In the genomic region with DNA sequence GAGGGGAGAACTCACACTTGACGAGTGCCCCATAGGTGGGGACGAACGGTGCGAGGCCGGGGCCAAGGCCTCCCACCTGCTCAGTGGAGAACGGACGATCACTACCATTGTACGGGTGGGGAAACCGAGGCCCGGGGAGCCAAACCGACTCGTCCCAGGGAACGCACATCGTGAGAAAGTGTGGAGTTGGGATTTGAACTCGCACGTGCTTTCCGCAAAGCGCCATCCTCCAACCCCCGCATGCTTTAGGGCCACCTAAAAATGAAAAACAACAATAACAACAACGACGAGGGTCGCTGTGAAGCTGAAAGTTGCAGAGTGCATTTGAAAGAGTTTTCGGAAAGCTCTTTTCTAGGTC, we compare ENCODE assay signal across 8 cellular contexts. TPM values are rescaled to one million over a fixed set of nuclear protein-coding genes. Genes with fewer than 3 reads are reported as not detected.
DNase-seq lines count a peak whose midpoint lies in the region; ATAC-seq and TF ChIP-seq lines count a peak whose summit lies in the region.

No MANE protein-coding gene starts in this region.

- WGBS in heart left ventricle, 4 donors: 0 to 2% (median 1%) methylated on average over 15 to 23 of the region's 23 CpGs
- WGBS in mammary epithelial cell (ENCODE audit: low coverage, missing lambda C conversion rate): 2% methylated on average over 13 of the region's 23 CpGs
- WGBS in mesenchymal stem cell: 5% methylated on average over 13 of the region's 23 CpGs

- H3K4me1 ChIP-seq in heart left ventricle: peaks cover 0 to 51% (median 32%) of the 10 kb centered on the region in 12 donors
- H3K4me1 ChIP-seq in mammary epithelial cell (ENCODE audit: insufficient read depth, low read length): peaks cover 35% of the 10 kb centered on the region
- H3K4me1 ChIP-seq in mesenchymal stem cell (ENCODE audit: control insufficient read depth, insufficient read depth, low read depth, low read length): peaks cover 24% of the 10 kb centered on the region
- peaks cover 46% of the 10 kb centered on the region for H3K4me1 ChIP-seq in vagina

- no peak overlapping the region for H2BK5ac ChIP-seq in mesenchymal stem cell (ENCODE audit: low read depth, low read length, poor library complexity, severe bottlenecking)

- H3K23ac ChIP-seq in mesenchymal stem cell (ENCODE audit: low read length in 2 of 2): no peak overlapping the region

- peak overlapping the region; percentile 94 for H4K91ac ChIP-seq in mesenchymal stem cell (ENCODE audit: low read length)

- H3K4ac ChIP-seq in mesenchymal stem cell (ENCODE audit: low read depth in 1 of 2, low read length in 2 of 2): peak overlapping the region; percentile 89 to 91

- intact Hi-C loops in heart left ventricle (cut with DNase I) (loop anchor here in 4 of 10 donors (5.0 kb wide), 3 partner anchors 49 to 194 kb away; a partner anchor contains a TSS), cardiac septum (cut with DNase I) (loop anchor here (5.0 kb wide), 1 partner anchor 74 kb away; a partner anchor contains a TSS), mammary epithelial cell (cut with micrococcal nuclease) (loop anchor here (1.0 kb wide), 1 partner anchor 10 kb away; no protein-coding TSS in a partner anchor), vagina (cut with DNase I) (loop anchor here (5.0 kb wide), 1 partner anchor 74 kb away; a partner anchor contains a TSS)

- H2AFZ ChIP-seq in mammary epithelial cell (ENCODE audit: low read depth, low read length) (peak overlapping the region; percentile 85), mesenchymal stem cell (ENCODE audit: low read depth, low read length) (peak overlapping the region; percentile 49)

- H3K79me2 ChIP-seq in mammary epithelial cell (ENCODE audit: insufficient read depth, low read length): peaks cover 45% of the 10 kb centered on the region

- peak overlapping the region; percentile 93 for H4K8ac ChIP-seq in mesenchymal stem cell (ENCODE audit: low read length)

- CTCF ChIA-PET in mammary epithelial cell (lab: Charles Lee; ENCODE audit: low non-redundant PET): no interaction called here

- no peaks in the 10 kb centered on the region for H4K20me1 ChIP-seq in mammary epithelial cell (ENCODE audit: insufficient read depth, low read length)

- peak overlapping the region; percentile 85 for H2BK120ac ChIP-seq in mesenchymal stem cell (ENCODE audit: low read depth, low read length)

- peak overlapping the region; percentile 89 to 90 for H3K18ac ChIP-seq in mesenchymal stem cell (ENCODE audit: low read depth in 1 of 2, low read length in 2 of 2)

- H3K79me1 ChIP-seq in mesenchymal stem cell (replicated peaks; ENCODE audit: low read length, poor library complexity, severe bottlenecking): peaks cover 19% of the 10 kb centered on the region

- peak overlapping the region; percentile 92 for H2BK15ac ChIP-seq in mesenchymal stem cell (ENCODE audit: low read depth, poor library complexity, severe bottlenecking)

- H3K27ac ChIP-seq in heart left ventricle: peak overlapping the region; percentile 83 to 98 (median 93)
- H3K27ac ChIP-seq in mammary epithelial cell (ENCODE audit: insufficient read depth, low read depth, low read length): peak overlapping the region; percentile 62
- no peak overlapping the region for H3K27ac ChIP-seq in mesenchymal stem cell (ENCODE audit: low read length, poor library complexity, severe bottlenecking)
- peak overlapping the region; percentile 78 for H3K27ac ChIP-seq in vagina

- H3K4me2 ChIP-seq in mammary epithelial cell (ENCODE audit: insufficient read depth, low read depth, low read length): peak overlapping the region; percentile 80
- peak overlapping the region; percentile 72 for H3K4me2 ChIP-seq in mesenchymal stem cell (ENCODE audit: low read length, poor library complexity, severe bottlenecking)

- TF ChIP-seq POLR2A in heart left ventricle (IDR thresholded peaks at IDR 0.05) (no peak), vagina (IDR thresholded peaks at IDR 0.05) (no peak)

- TSS peak; percentile 36 for BruUV-seq in mammary epithelial cell (replicated peaks; lab: Mats Ljungman, UMichigan)

- H2BK12ac ChIP-seq in mesenchymal stem cell (ENCODE audit: low read length in 2 of 2): peak overlapping the region in 1 of 2 experiments; percentile 21

- peaks cover 0 to 10% (median 0%) of the 10 kb centered on the region in 9 donors for H3K36me3 ChIP-seq in heart left ventricle
- no peaks in the 10 kb centered on the region for H3K36me3 ChIP-seq in mammary epithelial cell (ENCODE audit: insufficient read depth, low read length)
- H3K36me3 ChIP-seq in mesenchymal stem cell (ENCODE audit: control insufficient read depth in 1 of 2, insufficient read depth in 2 of 2, low read depth in 1 of 2, low read length in 2 of 2): peaks cover 5 to 6% of the 10 kb centered on the region in 2 experiments
- H3K36me3 ChIP-seq in vagina: no peaks in the 10 kb centered on the region

- TF ChIP-seq CTCF in heart left ventricle (IDR thresholded peaks at IDR 0.05): no peak
- no peak for TF ChIP-seq CTCF in mammary epithelial cell (conservative IDR thresholded peaks at IDR 0.05 in 1 of 2, IDR thresholded peaks at IDR 0.05 in 1 of 2; ENCODE audit: extremely low read depth in 1 of 2, insufficient read depth in 1 of 2, low read depth in 1 of 2, low read length in 2 of 2)
- no peak for TF ChIP-seq CTCF in vagina (IDR thresholded peaks at IDR 0.05)

- H2AK5ac ChIP-seq in mesenchymal stem cell (ENCODE audit: low read length, severe bottlenecking): peak overlapping the region; percentile 43

- dilution Hi-C loops in mammary epithelial cell (cut with HindIII; ENCODE audit: low sequenced_read_pairs): no loop called here

- in situ Hi-C loops in mammary epithelial cell (cut with MboI; ENCODE audit: low sequenced_read_pairs in 2 of 2): loop anchor here in 1 of 2 donors (5.0 kb wide), 1 partner anchor 69 kb away; no protein-coding TSS in a partner anchor

- peak overlapping the region; percentile 6 to 78 for H3K14ac ChIP-seq in mesenchymal stem cell (ENCODE audit: low read length in 2 of 2)

- ATAC-seq in heart left ventricle (peak in 1 of 4 donors; percentile 1), HG03565 (IDR thresholded peaks at IDR 0.05; ENCODE audit: unreplicated experiment) (no peak)

- H3K9me3 ChIP-seq in heart left ventricle (no peaks in the 10 kb centered on the region), mammary epithelial cell (replicated peaks; ENCODE audit: insufficient read depth, low read length) (no peaks in the 10 kb centered on the region), mesenchymal stem cell (ENCODE audit: control insufficient read depth, low read length) (no peaks in the 10 kb centered on the region), vagina (no peaks in the 10 kb centered on the region)

- H3K4me3 ChIP-seq in heart left ventricle (peak overlapping the region; percentile 45 to 99 (median 92)), mammary epithelial cell (replicated peaks in 1 of 3; ENCODE audit: insufficient read depth in 1 of 3, low read depth in 2 of 3, low read length in 3 of 3) (peak overlapping the region; percentile 70 to 96 (median 87)), mesenchymal stem cell (ENCODE audit: insufficient read depth in 1 of 2, low read depth in 1 of 2, low read length in 2 of 2) (peak overlapping the region; percentile 87 to 99), vagina (peak overlapping the region; percentile 61 to 82)

- H3K27me3 ChIP-seq in heart left ventricle (no peaks in the 10 kb centered on the region), mammary epithelial cell (ENCODE audit: insufficient read depth, low read length) (no peaks in the 10 kb centered on the region), mesenchymal stem cell (ENCODE audit: control insufficient read depth in 1 of 2, insufficient read depth in 1 of 2, low read length in 2 of 2) (peaks cover 2 to 13% of the 10 kb centered on the region in 2 experiments), vagina (no peaks in the 10 kb centered on the region)

- H3K9ac ChIP-seq in mammary epithelial cell (ENCODE audit: insufficient read depth, low read length): peak overlapping the region; percentile 75
- H3K9ac ChIP-seq in mesenchymal stem cell (ENCODE audit: low read length): peak overlapping the region; percentile 97

- no peak for DNase-seq in heart left ventricle
- no peak for DNase-seq in cardiac septum (ENCODE audit: low spot score)
- DNase-seq in mammary epithelial cell: no peak
- DNase-seq in mesenchymal stem cell: no peak
- no peak for DNase-seq in vagina (ENCODE audit: extremely low spot score in 2 of 2)
- DNase-seq in DMS79 treated with DMSO at 0.1 percent for 48 hours (lab: John Stamatoyannopoulos, UW): no peak
- no peak for DNase-seq in mesenteric fat pad (ENCODE audit: low spot score)

RNA-seq across cellular contexts. Expression of a gene that starts 0.5 kb away (rescaled TPM):
- total RNA-seq in heart left ventricle (10 to 100 TPM; 22.8 to 89.2 (median 27.2) TPM), cardiac septum (37.9 TPM), mammary epithelial cell (100 to 1,000 TPM in 1 of 2 donors, 10 to 100 TPM in 1; 45.5 to 121 TPM), vagina (114 TPM), mesenteric fat pad (123 TPM)
- polyA plus RNA-seq in heart left ventricle (10 to 100 TPM; 32.1 to 44.1 TPM), mammary epithelial cell (76.4 TPM)
- 53.0 TPM for polyA minus RNA-seq in mammary epithelial cell
- 69.1 TPM for polyA plus RNA-seq in mesenchymal stem cell (2013, experiment 1 of 2)
- 65.8 TPM for polyA plus RNA-seq in mesenchymal stem cell (2013, experiment 2 of 2)

RNA-seq across cellular contexts. Expression of a gene that starts 6.4 kb away (rescaled TPM):
- total RNA-seq in heart left ventricle (under 1 TPM in 3 of 9 donors, not detected in 6; 0.37 to 0.88 (median 0.45) TPM), cardiac septum (not detected), mammary epithelial cell (under 1 TPM in 1 of 2 donors, not detected in 1; 0.40 TPM), vagina (not detected), mesenteric fat pad (0.61 TPM)
- polyA plus RNA-seq in heart left ventricle (under 1 TPM in 1 of 2 donors, not detected in 1; 0.51 TPM), mammary epithelial cell (0.08 TPM)
- polyA minus RNA-seq in mammary epithelial cell: not detected
- 0.28 TPM for polyA plus RNA-seq in mesenchymal stem cell (2013, experiment 1 of 2)
- polyA plus RNA-seq in mesenchymal stem cell (2013, experiment 2 of 2): 0.32 TPM

RNA-seq across cellular contexts. Expression of a gene that starts 23.4 kb away (rescaled TPM):
- 1,000 to 10,000 TPM in 1 of 9 donors, 100 to 1,000 TPM in 8; 161 to 1,072 (median 585) TPM for total RNA-seq in heart left ventricle
- polyA plus RNA-seq in heart left ventricle: 1,000 to 10,000 TPM in 1 of 2 donors, 100 to 1,000 TPM in 1; 840 to 1,676 TPM
- total RNA-seq in cardiac septum: 548 TPM
- 1,000 to 10,000 TPM in 1 of 2 donors, 100 to 1,000 TPM in 1; 530 to 2,153 TPM for total RNA-seq in mammary epithelial cell
- 3,946 TPM for polyA plus RNA-seq in mammary epithelial cell
- 789 TPM for polyA minus RNA-seq in mammary epithelial cell
- polyA plus RNA-seq in mesenchymal stem cell (2013, experiment 1 of 2): 2,789 TPM
- polyA plus RNA-seq in mesenchymal stem cell (2013, experiment 2 of 2): 2,879 TPM
- total RNA-seq in vagina: 1,554 TPM
- 1,067 TPM for total RNA-seq in mesenteric fat pad

RNA-seq across cellular contexts. Expression of a gene that starts 38.6 kb away (rescaled TPM):
- total RNA-seq in heart left ventricle (not detected), cardiac septum (not detected), mammary epithelial cell (not detected), vagina (not detected), mesenteric fat pad (not detected)
- polyA plus RNA-seq in heart left ventricle (not detected), mammary epithelial cell (not detected)
- polyA minus RNA-seq in mammary epithelial cell: not detected
- not detected for polyA plus RNA-seq in mesenchymal stem cell (2013, experiment 1 of 2)
- not detected for polyA plus RNA-seq in mesenchymal stem cell (2013, experiment 2 of 2)

RNA-seq across cellular contexts. Expression of a gene that starts 39.0 kb away (rescaled TPM):
- not detected for total RNA-seq in heart left ventricle
- not detected for polyA plus RNA-seq in heart left ventricle
- total RNA-seq in cardiac septum: not detected
- total RNA-seq in mammary epithelial cell: not detected
- polyA plus RNA-seq in mammary epithelial cell: not detected
- not detected for polyA minus RNA-seq in mammary epithelial cell
- not detected for polyA plus RNA-seq in mesenchymal stem cell (2013, experiment 1 of 2)
- not detected for polyA plus RNA-seq in mesenchymal stem cell (2013, experiment 2 of 2)
- not detected for total RNA-seq in vagina
- not detected for total RNA-seq in mesenteric fat pad
